Comparison of ENCODE assay signal across 1 cellular context in the genomic region with DNA sequence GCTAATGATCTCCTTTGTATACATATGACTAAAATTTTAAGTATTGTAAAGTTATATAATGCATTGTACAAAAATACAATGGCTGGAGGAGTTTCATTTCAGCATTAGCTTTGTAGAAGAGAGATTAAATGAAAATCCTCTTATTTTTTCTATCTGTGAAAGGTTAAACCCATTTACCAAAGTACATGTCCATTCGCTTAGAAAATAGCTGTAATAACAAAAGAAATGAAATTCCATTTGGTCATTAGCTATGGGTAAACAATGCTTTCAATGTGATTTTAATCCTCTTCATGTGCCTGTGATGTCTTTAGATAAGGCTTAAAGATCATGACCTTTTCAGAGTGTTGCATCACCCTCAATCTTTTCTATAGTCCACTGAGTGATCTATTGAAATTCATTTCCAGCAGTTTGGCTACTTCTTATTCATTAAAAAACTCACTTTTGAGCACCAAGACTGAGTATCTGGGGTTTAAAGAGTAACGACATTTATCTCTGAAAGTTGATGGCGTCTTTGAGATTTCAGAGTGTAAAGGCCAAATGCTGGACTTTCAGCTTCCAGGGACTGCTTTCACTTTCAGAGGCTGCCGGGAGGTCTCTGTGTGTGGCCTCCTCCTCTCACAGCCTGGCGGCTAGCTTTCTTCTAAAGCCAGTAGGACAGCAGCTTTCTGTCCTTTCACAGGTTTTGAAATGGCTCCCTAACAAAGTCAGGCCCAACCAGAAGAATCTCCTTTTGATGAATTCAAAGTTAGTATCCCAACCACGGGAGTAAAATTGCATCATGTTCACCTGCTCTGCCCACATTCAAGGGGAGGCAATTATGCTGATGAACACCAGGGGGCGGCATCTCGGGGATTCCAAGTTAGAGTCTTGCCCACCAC.
TF ChIP-seq lines count a peak whose summit lies in the region.

No MANE protein-coding gene starts in this region.

TF ChIP-seq in HCT116, 20 proteins besides CTCF, POLR2A, EP300 and RAD21 (continued from another document):
- TF ChIP-seq REST (IDR thresholded peaks at IDR 0.05; ENCODE audit: low read depth) (no peak), EZH2 (IDR thresholded peaks at IDR 0.05) (no peak), TCF7L2 (IDR thresholded peaks at IDR 0.05; ENCODE audit: borderline replicate concordance, extremely low read depth, insufficient read depth, insufficient read length) (no peak)
- TF ChIP-seq, protein P1, sequence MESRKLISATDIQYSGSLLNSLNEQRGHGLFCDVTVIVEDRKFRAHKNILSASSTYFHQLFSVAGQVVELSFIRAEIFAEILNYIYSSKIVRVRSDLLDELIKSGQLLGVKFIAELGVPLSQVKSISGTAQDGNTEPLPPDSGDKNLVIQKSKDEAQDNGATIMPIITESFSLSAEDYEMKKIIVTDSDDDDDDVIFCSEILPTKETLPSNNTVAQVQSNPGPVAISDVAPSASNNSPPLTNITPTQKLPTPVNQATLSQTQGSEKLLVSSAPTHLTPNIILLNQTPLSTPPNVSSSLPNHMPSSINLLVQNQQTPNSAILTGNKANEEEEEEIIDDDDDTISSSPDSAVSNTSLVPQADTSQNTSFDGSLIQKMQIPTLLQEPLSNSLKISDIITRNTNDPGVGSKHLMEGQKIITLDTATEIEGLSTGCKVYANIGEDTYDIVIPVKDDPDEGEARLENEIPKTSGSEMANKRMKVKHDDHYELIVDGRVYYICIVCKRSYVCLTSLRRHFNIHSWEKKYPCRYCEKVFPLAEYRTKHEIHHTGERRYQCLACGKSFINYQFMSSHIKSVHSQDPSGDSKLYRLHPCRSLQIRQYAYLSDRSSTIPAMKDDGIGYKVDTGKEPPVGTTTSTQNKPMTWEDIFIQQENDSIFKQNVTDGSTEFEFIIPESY (IDR thresholded peaks at IDR 0.05; ENCODE audit: extremely low read depth, insufficient replicate concordance, low read length): no peak
TF ChIP-seq in HCT116: peak in this region for 0.
